Comparison of ENCODE assay signal across 28 cellular contexts in the genomic region with DNA sequence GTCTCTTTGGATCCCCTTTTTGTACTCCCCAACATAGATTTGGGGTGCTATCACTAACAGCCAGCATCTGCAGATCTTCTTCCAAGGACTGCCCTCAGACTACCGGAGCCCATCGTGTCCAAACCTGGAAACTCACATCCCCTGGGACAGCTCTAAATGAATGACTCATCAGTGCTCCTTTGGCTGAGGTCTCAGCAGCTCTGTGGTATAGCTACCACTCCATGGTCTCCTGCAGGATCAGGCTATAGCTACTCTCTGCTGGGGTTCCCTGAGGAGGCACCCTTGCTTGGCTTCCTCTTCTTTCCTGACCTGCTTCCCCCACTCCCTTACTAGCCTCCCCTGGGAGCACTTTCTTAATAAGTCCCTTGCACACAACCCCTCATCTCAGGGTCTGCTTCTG.
"Had no signal": no experiment of that assay in that cellular context is flagged by ENCODE, and none has a peak within 500 bp of the region (broad histone marks: within the 10 kb centered on the region; RNA-seq: fewer than 3 reads in every experiment).

No MANE protein-coding gene starts in this region.

- H3K9me3 Mint-ChIP-seq: activated CD8-positive, alpha-beta T cell treated with anti-CD3 and anti-CD28 coated beads for 36 hours; activated naive CD4-positive, alpha-beta T cell treated with anti-CD3 and anti-CD28 coated beads, Interleukin-2, amount 10 ng/mL, durations not matched to agents 7 days and 5 days; immature natural killer cell; naive B cell; stimulated activated effector memory CD8-positive, alpha-beta T cell treated with anti-CD3 and anti-CD28 coated beads, Interleukin-12 subunit alpha, Interleukin-12 subunit beta, amount 100 ng/mL, for 72 hours; stimulated activated naive CD8-positive, alpha-beta T cell treated with anti-CD3 and anti-CD28 coated beads, Interleukin-15, amount 100 ng/mL, for 72 hours; T-helper 2 cell treated with Interferon-gamma antibody and Interleukin-4, amounts not matched to agents 5 μg/mL and 100 μg/mL, for 36 hours had no signal

- H3K27ac ChIP-seq: cardiac muscle cell, esophagus squamous epithelium, hepatocyte, lower lobe of right lung, right lobe of liver, transverse colon had no signal

- H3K36me3 ChIP-seq: cardiac muscle cell, esophagus squamous epithelium, lower lobe of right lung, right lobe of liver, transverse colon had no signal

- H3K4me3 Mint-ChIP-seq: activated CD8-positive, alpha-beta memory T cell treated with anti-CD3 and anti-CD28 coated beads, Interleukin-2, amount 10 ng/mL, durations not matched to agents 7 days and 5 days; activated CD8-positive, alpha-beta T cell treated with anti-CD3 and anti-CD28 coated beads for 36 hours; activated naive CD4-positive, alpha-beta T cell treated with anti-CD3 and anti-CD28 coated beads, Interleukin-2, amount 10 ng/mL, durations not matched to agents 7 days and 5 days; endodermal cell; immature natural killer cell; naive B cell; stimulated activated effector memory CD8-positive, alpha-beta T cell treated with anti-CD3 and anti-CD28 coated beads, Interleukin-12 subunit alpha, Interleukin-12 subunit beta, amount 100 ng/mL, for 72 hours; stimulated activated naive CD8-positive, alpha-beta T cell treated with anti-CD3 and anti-CD28 coated beads, Interleukin-15, amount 100 ng/mL, for 72 hours; T-helper 2 cell treated with Interferon-gamma antibody and Interleukin-4, amounts not matched to agents 5 μg/mL and 100 μg/mL, for 36 hours had no signal

- H3K36me3 Mint-ChIP-seq: activated CD8-positive, alpha-beta memory T cell treated with anti-CD3 and anti-CD28 coated beads, Interleukin-2, amount 10 ng/mL, durations not matched to agents 7 days and 5 days; activated naive CD4-positive, alpha-beta T cell treated with anti-CD3 and anti-CD28 coated beads, Interleukin-2, amount 10 ng/mL, durations not matched to agents 7 days and 5 days; immature natural killer cell; naive B cell; stimulated activated effector memory CD8-positive, alpha-beta T cell treated with anti-CD3 and anti-CD28 coated beads, Interleukin-12 subunit alpha, Interleukin-12 subunit beta, amount 100 ng/mL, for 72 hours had no signal

- H3K79me2 ChIP-seq: hepatocyte had no signal

- H2AFZ ChIP-seq: hepatocyte had no signal

- H3K4me1 Mint-ChIP-seq: activated CD8-positive, alpha-beta memory T cell treated with anti-CD3 and anti-CD28 coated beads, Interleukin-2, amount 10 ng/mL, durations not matched to agents 7 days and 5 days; activated naive CD4-positive, alpha-beta T cell treated with anti-CD3 and anti-CD28 coated beads, Interleukin-2, amount 10 ng/mL, durations not matched to agents 7 days and 5 days; endodermal cell; immature natural killer cell; naive B cell; stimulated activated effector memory CD8-positive, alpha-beta T cell treated with anti-CD3 and anti-CD28 coated beads, Interleukin-12 subunit alpha, Interleukin-12 subunit beta, amount 100 ng/mL, for 72 hours; stimulated activated naive CD8-positive, alpha-beta T cell treated with anti-CD3 and anti-CD28 coated beads, Interleukin-15, amount 100 ng/mL, for 72 hours had no signal

- H3K4me2 ChIP-seq: hepatocyte had no signal

- H3K27ac Mint-ChIP-seq: activated CD8-positive, alpha-beta memory T cell treated with anti-CD3 and anti-CD28 coated beads, Interleukin-2, amount 10 ng/mL, durations not matched to agents 7 days and 5 days; activated CD8-positive, alpha-beta T cell treated with anti-CD3 and anti-CD28 coated beads for 36 hours; activated naive CD4-positive, alpha-beta T cell treated with anti-CD3 and anti-CD28 coated beads, Interleukin-2, amount 10 ng/mL, durations not matched to agents 7 days and 5 days; endodermal cell; immature natural killer cell; naive B cell; stimulated activated effector memory CD8-positive, alpha-beta T cell treated with anti-CD3 and anti-CD28 coated beads, Interleukin-12 subunit alpha, Interleukin-12 subunit beta, amount 100 ng/mL, for 72 hours; stimulated activated naive CD8-positive, alpha-beta T cell treated with anti-CD3 and anti-CD28 coated beads, Interleukin-15, amount 100 ng/mL, for 72 hours; T-helper 2 cell treated with Interferon-gamma antibody and Interleukin-4, amounts not matched to agents 5 μg/mL and 100 μg/mL, for 36 hours had no signal

- H3K4me1 ChIP-seq: esophagus squamous epithelium, lower lobe of right lung, right lobe of liver, transverse colon had no signal

- H3K9me3 ChIP-seq: esophagus squamous epithelium, lower lobe of right lung, mucosa of descending colon, right lobe of liver, transverse colon had no signal

- H3K4me3 ChIP-seq: cardiac muscle cell, esophagus squamous epithelium, hepatocyte, lower lobe of right lung, mucosa of descending colon, right lobe of liver, transverse colon had no signal

- H3K27me3 Mint-ChIP-seq: activated naive CD4-positive, alpha-beta T cell treated with anti-CD3 and anti-CD28 coated beads, Interleukin-2, amount 10 ng/mL, durations not matched to agents 7 days and 5 days; stimulated activated naive CD8-positive, alpha-beta T cell treated with anti-CD3 and anti-CD28 coated beads, Interleukin-15, amount 100 ng/mL, for 72 hours had no signal

- H3K27me3 ChIP-seq: cardiac muscle cell, esophagus squamous epithelium, hepatocyte, right lobe of liver, transverse colon had no signal

- DNase-seq: activated CD4-positive, alpha-beta T cell treated with anti-CD3 and anti-CD28 coated beads for 48 hours; activated CD4-positive, CD25-positive, alpha-beta regulatory T cell; activated CD8-positive, alpha-beta memory T cell treated with anti-CD3 and anti-CD28 coated beads, Interleukin-2, amount 10 ng/mL, durations not matched to agents 7 days and 5 days; activated CD8-positive, alpha-beta T cell treated with anti-CD3 and anti-CD28 coated beads for 36 hours; activated effector memory CD4-positive, alpha-beta T cell treated with anti-CD3 and anti-CD28 coated beads, Interleukin-2, amount 50 U/mL, for 16 hours; activated naive CD4-positive, alpha-beta T cell treated with anti-CD3 and anti-CD28 coated beads, Interleukin-2, amount 10 ng/mL, durations not matched to agents 7 days and 5 days; activated T-cell treated with anti-CD3 and anti-CD28 coated beads for 4 hours; amygdala; cortex of kidney; endodermal cell; esophagus squamous epithelium; foreskin fibroblast; immature natural killer cell; lower lobe of right lung; mesendoderm; mucosa of descending colon; naive B cell; nucleus accumbens; posterior cingulate gyrus; right lobe of liver; small intestine; stimulated activated CD4-positive, alpha-beta T cell treated with anti-CD3 and anti-CD28 coated beads, Interleukin-2, amount 100 ng/mL, for 24 hours; stimulated activated naive CD8-positive, alpha-beta T cell treated with anti-CD3 and anti-CD28 coated beads, Interleukin-15, amount 100 ng/mL, for 72 hours; transverse colon had no signal
